22 cellular contexts compared by ENCODE assay signal in genomic region chr4:26943391-26943790, GRCh38.
"Had no signal": no experiment of that assay in that cellular context is flagged by ENCODE, and none has a peak within 500 bp of the region (broad histone marks: within the 10 kb centered on the region; RNA-seq: fewer than 3 reads in every experiment).

No MANE protein-coding gene starts in this region.

- H3K27me3 ChIP-seq: MG63, SJSA1 had no signal

- DNase-seq: IMR-90; Karpas-422; KG1; MG63; NCI-H1092; NCI-H1417 treated with DMSO at 0.1 percent for 48 hours; NCI-H146; NCI-H1694 treated with DMSO at 0.1 percent for 48 hours; NCI-H2107; NCI-H226; NCI-H446; NCI-H510A; NCI-H526; NCI-H82; NK-92 treated with Interleukin-12 subunit alpha and Interleukin-12 subunit beta, amount 100 ng/mL, for 24 hours; PC-3; SIG-M5 had no signal

- H3K4me1 ChIP-seq: SJSA1 had no signal

- H3K27ac ChIP-seq: RWPE1, SJSA1, SK-N-MC had no signal

- H3K4me3 ChIP-seq: MG63, SJSA1, SK-N-MC had no signal

- H3K9me3 ChIP-seq: MG63, SJSA1 had no signal

- ATAC-seq: HepG2, Panc1, PC-3 had no signal

- H3K36me3 ChIP-seq: MG63, SJSA1 had no signal
